28 cellular contexts compared by ENCODE assay signal in the genomic region with DNA sequence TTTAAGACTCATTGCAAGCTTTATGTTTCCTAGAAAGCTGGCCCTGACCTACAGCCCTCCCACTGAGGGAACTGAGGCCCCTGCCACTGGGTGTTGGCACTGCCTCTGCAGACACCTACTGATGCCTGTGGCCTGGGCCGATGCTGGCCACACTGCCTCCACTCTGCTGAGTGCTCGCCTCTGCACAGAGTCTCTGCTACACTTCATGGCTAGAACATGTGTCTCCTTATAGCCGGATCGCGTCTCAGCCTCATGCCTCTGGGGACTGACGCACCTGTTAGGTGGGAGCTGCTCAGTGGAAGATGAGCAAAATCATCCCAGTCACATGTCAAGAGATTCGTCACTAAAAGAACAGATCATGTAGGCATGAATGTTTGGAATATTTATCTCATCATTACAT.
"Had no signal": no experiment of that assay in that cellular context is flagged by ENCODE, and none has a peak within 500 bp of the region (broad histone marks: within the 10 kb centered on the region; RNA-seq: fewer than 3 reads in every experiment).

No MANE protein-coding gene starts in this region.

- H3K9me3 ChIP-seq: body of pancreas, breast epithelium, SJSA1, SK-N-SH had no signal

- H3K4me3 ChIP-seq: body of pancreas, breast epithelium, SJSA1 had no signal

- DNase-seq: activated CD4-positive, alpha-beta T cell treated with anti-CD3 and anti-CD28 coated beads, Interleukin-2, amount 10 ng/mL, durations not matched to agents 24 days and 14 days; activated CD4-positive, alpha-beta T cell treated with anti-CD3 and anti-CD28 coated beads, Interleukin-2, amount 50 U/mL, for 4 hours; activated CD8-positive, alpha-beta T cell treated with anti-CD3 and anti-CD28 coated beads for 36 hours; activated gamma-delta T cell; activated naive CD4-positive, alpha-beta T cell treated with Interleukin-2 at 50 U/mL for 16 hours; activated naive CD8-positive, alpha-beta T cell treated with anti-CD3 and anti-CD28 coated beads, Interleukin-2, amount 10 ng/mL, durations not matched to agents 7 days and 5 days; activated T-cell treated with anti-CD3 and anti-CD28 coated beads, Interleukin-2, amount 50 U/mL, for 1 hour; activated T-cell treated with anti-CD3 and anti-CD28 coated beads, Interleukin-2, amount 50 U/mL, for 72 hours; amygdala; body of pancreas; NCI-H1092 treated with DMSO at 0.1 percent for 48 hours; NCI-H1417; NCI-H146; NCI-H187; NCI-H2029 treated with DMSO at 0.1 percent for 48 hours; NCI-H345; NCI-H524 treated with DMSO at 0.1 percent for 48 hours; SHP77 treated with DMSO at 0.1 percent for 48 hours; SK-N-SH had no signal

- H3K4me2 ChIP-seq: SK-N-SH had no signal

- H3K4me3 Mint-ChIP-seq: activated CD4-positive, alpha-beta T cell treated with anti-CD3 and anti-CD28 coated beads, Interleukin-2, amount 10 ng/mL, durations not matched to agents 24 days and 14 days; activated CD8-positive, alpha-beta T cell treated with anti-CD3 and anti-CD28 coated beads for 36 hours; activated naive CD4-positive, alpha-beta T cell treated with anti-CD3 and anti-CD28 coated beads, Interleukin-2, amount 50 U/mL, for 24 hours; activated naive CD8-positive, alpha-beta T cell treated with anti-CD3 and anti-CD28 coated beads, Interleukin-2, amount 10 ng/mL, durations not matched to agents 7 days and 5 days; activated T-cell treated with anti-CD3 and anti-CD28 coated beads, Interleukin-2, amount 50 U/mL, for 72 hours; T-helper 1 cell treated with Interleukin-12 subunit alpha and Interleukin-12 subunit beta and Interleukin-4 antibody, amounts not matched to agents 30 μg/mL and 1 μg/mL, for 36 hours; T-helper 2 cell treated with Interferon-gamma antibody and Interleukin-4, amounts not matched to agents 5 μg/mL and 100 μg/mL, for 36 hours had no signal

- ATAC-seq: activated CD8-positive, alpha-beta T cell treated with anti-CD3 and anti-CD28 coated beads for 36 hours; activated T-cell treated with anti-CD3 and anti-CD28 coated beads, Interleukin-2, amount 50 U/mL, for 72 hours; body of pancreas; Panc1 had no signal

- H3K9ac ChIP-seq: SK-N-SH had no signal

- H3K4me1 ChIP-seq: breast epithelium, SJSA1 had no signal

- H3K27ac Mint-ChIP-seq: activated CD4-positive, alpha-beta T cell treated with anti-CD3 and anti-CD28 coated beads, Interleukin-2, amount 10 ng/mL, durations not matched to agents 24 days and 14 days; activated CD8-positive, alpha-beta T cell treated with anti-CD3 and anti-CD28 coated beads for 36 hours; activated naive CD4-positive, alpha-beta T cell treated with anti-CD3 and anti-CD28 coated beads, Interleukin-2, amount 50 U/mL, for 24 hours; activated naive CD8-positive, alpha-beta T cell treated with anti-CD3 and anti-CD28 coated beads, Interleukin-2, amount 10 ng/mL, durations not matched to agents 7 days and 5 days; activated T-cell treated with anti-CD3 and anti-CD28 coated beads, Interleukin-2, amount 50 U/mL, for 72 hours; activated T-helper 2 cell treated with anti-CD3 and anti-CD28 coated beads, Interferon-gamma antibody, Interleukin-2, Interleukin-4, amounts not matched to agents 10 μg/mL and 5 μg/mL and 100 μg/mL, durations not matched to agents 14 hours and 24 hours and 36 hours; T-helper 1 cell treated with Interleukin-12 subunit alpha and Interleukin-12 subunit beta and Interleukin-4 antibody, amounts not matched to agents 30 μg/mL and 1 μg/mL, for 36 hours; T-helper 2 cell treated with Interferon-gamma antibody and Interleukin-4, amounts not matched to agents 5 μg/mL and 100 μg/mL, for 36 hours had no signal

- H3K36me3 Mint-ChIP-seq: activated naive CD4-positive, alpha-beta T cell treated with anti-CD3 and anti-CD28 coated beads, Interleukin-2, amount 50 U/mL, for 24 hours; activated naive CD8-positive, alpha-beta T cell treated with anti-CD3 and anti-CD28 coated beads, Interleukin-2, amount 10 ng/mL, durations not matched to agents 7 days and 5 days had no signal

- FAIRE-seq: astrocyte, TTC549 had no signal

- H3K27me3 ChIP-seq: body of pancreas, breast epithelium had no signal

- H3K4me1 Mint-ChIP-seq: activated CD4-positive, alpha-beta T cell treated with anti-CD3 and anti-CD28 coated beads, Interleukin-2, amount 10 ng/mL, durations not matched to agents 24 days and 14 days; activated naive CD4-positive, alpha-beta T cell treated with anti-CD3 and anti-CD28 coated beads, Interleukin-2, amount 50 U/mL, for 24 hours had no signal

- H3K9me3 Mint-ChIP-seq: activated CD4-positive, alpha-beta T cell treated with anti-CD3 and anti-CD28 coated beads, Interleukin-2, amount 10 ng/mL, durations not matched to agents 24 days and 14 days; activated CD8-positive, alpha-beta T cell treated with anti-CD3 and anti-CD28 coated beads for 36 hours; activated naive CD4-positive, alpha-beta T cell treated with anti-CD3 and anti-CD28 coated beads, Interleukin-2, amount 50 U/mL, for 24 hours; activated naive CD8-positive, alpha-beta T cell treated with anti-CD3 and anti-CD28 coated beads, Interleukin-2, amount 10 ng/mL, durations not matched to agents 7 days and 5 days; activated T-cell treated with anti-CD3 and anti-CD28 coated beads, Interleukin-2, amount 50 U/mL, for 72 hours; activated T-helper 2 cell treated with anti-CD3 and anti-CD28 coated beads, Interferon-gamma antibody, Interleukin-2, Interleukin-4, amounts not matched to agents 10 μg/mL and 5 μg/mL and 100 μg/mL, durations not matched to agents 14 hours and 24 hours and 36 hours; T-helper 1 cell treated with Interleukin-12 subunit alpha and Interleukin-12 subunit beta and Interleukin-4 antibody, amounts not matched to agents 30 μg/mL and 1 μg/mL, for 36 hours; T-helper 2 cell treated with Interferon-gamma antibody and Interleukin-4, amounts not matched to agents 5 μg/mL and 100 μg/mL, for 36 hours had no signal

- H3K36me3 ChIP-seq: breast epithelium, SJSA1 had no signal

- H3K27ac ChIP-seq: body of pancreas, breast epithelium, SJSA1 had no signal
